Comparison of ENCODE assay signal across 8 cellular contexts in genomic region chr4:89298788-89299152, GRCh38. TPM values are rescaled to one million over a fixed set of nuclear protein-coding genes. Genes with fewer than 3 reads are reported as not detected.
DNase-seq lines count a peak whose midpoint lies in the region; ATAC-seq and TF ChIP-seq lines count a peak whose summit lies in the region.

No MANE protein-coding gene starts in this region.

- CTCF ChIA-PET in mammary epithelial cell (lab: Charles Lee; ENCODE audit: low non-redundant PET): no interaction called here

- ATAC-seq in naive thymus-derived CD8-positive, alpha-beta T cell: peak; percentile 29 to 45
- ATAC-seq in GM19397 (IDR thresholded peaks at IDR 0.05; ENCODE audit: unreplicated experiment) (no peak), HG02610 (IDR thresholded peaks at IDR 0.05; ENCODE audit: unreplicated experiment) (no peak)

- H3K27me3 Mint-ChIP-seq in naive thymus-derived CD8-positive, alpha-beta T cell: peaks cover 0 to 1% (median 0%) of the 10 kb centered on the region in 5 donors

- dilution Hi-C loops in mammary epithelial cell (cut with HindIII; ENCODE audit: low sequenced_read_pairs): no loop called here

- intact Hi-C loops in mammary epithelial cell (cut with micrococcal nuclease): no loop called here

- H3K27me3 ChIP-seq in mammary epithelial cell (ENCODE audit: insufficient read depth, low read length): no peaks in the 10 kb centered on the region

- H3K27ac ChIP-seq in mammary epithelial cell (ENCODE audit: insufficient read depth, low read depth, low read length): no peak overlapping the region

- no peak overlapping the region for H3K9ac ChIP-seq in mammary epithelial cell (ENCODE audit: insufficient read depth, low read length)

- 9% methylated on average over 2 of the region's 2 CpGs for WGBS in mammary epithelial cell (ENCODE audit: low coverage, missing lambda C conversion rate)

- H2AFZ ChIP-seq in mammary epithelial cell (ENCODE audit: low read depth, low read length): peak overlapping the region; percentile 51

- H3K27ac Mint-ChIP-seq in naive thymus-derived CD8-positive, alpha-beta T cell: peak overlapping the region; percentile 81 to 99 (median 97)

- BruUV-seq in mammary epithelial cell (replicated peaks; lab: Mats Ljungman, UMichigan): no TSS peak

- H3K36me3 Mint-ChIP-seq in naive thymus-derived CD8-positive, alpha-beta T cell: no peaks in the 10 kb centered on the region

- no peaks in the 10 kb centered on the region for H3K79me2 ChIP-seq in mammary epithelial cell (ENCODE audit: insufficient read depth, low read length)

- H3K9me3 ChIP-seq in mammary epithelial cell (replicated peaks; ENCODE audit: insufficient read depth, low read length): no peaks in the 10 kb centered on the region

- H3K36me3 ChIP-seq in mammary epithelial cell (ENCODE audit: insufficient read depth, low read length): no peaks in the 10 kb centered on the region

- H3K4me1 Mint-ChIP-seq in naive thymus-derived CD8-positive, alpha-beta T cell: peaks cover 23 to 87% (median 78%) of the 10 kb centered on the region in 4 donors

- peak; percentile 38 to 56 for DNase-seq in NCI-H187 (lab: John Stamatoyannopoulos, UW)
- peak; percentile 28 for DNase-seq in mammary epithelial cell
- DNase-seq in naive thymus-derived CD8-positive, alpha-beta T cell: peak in 4 of 10 donors; percentile 24 to 61 (median 58)
- DNase-seq in NCI-H1694 treated with DMSO at 0.1 percent for 48 hours (lab: John Stamatoyannopoulos, UW): no peak
- DNase-seq in GF-D8 (lab: John Stamatoyannopoulos, UW): no peak

- TF ChIP-seq CTCF in GM12872 (IDR thresholded peaks at IDR 0.05; ENCODE audit: insufficient read depth, low read depth, low read length): 0 out of 3 replicates have a peak, but pooled peaks have one; percentile 10
- no peak for TF ChIP-seq CTCF in mammary epithelial cell (conservative IDR thresholded peaks at IDR 0.05 in 1 of 2, IDR thresholded peaks at IDR 0.05 in 1 of 2; ENCODE audit: extremely low read depth in 1 of 2, insufficient read depth in 1 of 2, low read depth in 1 of 2, low read length in 2 of 2)

- peak overlapping the region; percentile 73 for H3K4me2 ChIP-seq in mammary epithelial cell (ENCODE audit: insufficient read depth, low read depth, low read length)

- POLR2A ChIA-PET in naive thymus-derived CD8-positive, alpha-beta T cell (lab: Charles Lee): interaction anchor here (0.8 to 4.2 kb wide), 5 partner anchors 10 to 1015 kb away, joined by 3 to 22 read pairs (median 5); partner anchors contain the start of genes GPRIN3 and PPM1K

- in situ Hi-C loops in mammary epithelial cell (cut with MboI; ENCODE audit: low sequenced_read_pairs in 2 of 2): no loop called here

- no peaks in the 10 kb centered on the region for H4K20me1 ChIP-seq in mammary epithelial cell (ENCODE audit: insufficient read depth, low read length)

- peak overlapping the region in 2 of 3 experiments; percentile 9 to 25 for H3K4me3 ChIP-seq in mammary epithelial cell (replicated peaks in 1 of 3; ENCODE audit: insufficient read depth in 1 of 3, low read depth in 2 of 3, low read length in 3 of 3)

- no peaks in the 10 kb centered on the region for H3K9me3 Mint-ChIP-seq in naive thymus-derived CD8-positive, alpha-beta T cell

- no peaks in the 10 kb centered on the region for H3K4me1 ChIP-seq in mammary epithelial cell (ENCODE audit: insufficient read depth, low read length)

- H3K4me3 Mint-ChIP-seq in naive thymus-derived CD8-positive, alpha-beta T cell: peak overlapping the region; percentile 80 to 97 (median 90)

RNA-seq across cellular contexts. Expression of gene GPRIN3, which starts 8.8 kb away (rescaled TPM):
- under 1 TPM in 1 of 2 donors, not detected in 1; under 0.01 TPM for total RNA-seq in mammary epithelial cell
- not detected for polyA plus RNA-seq in mammary epithelial cell
- polyA minus RNA-seq in mammary epithelial cell: not detected
- total RNA-seq in naive thymus-derived CD8-positive, alpha-beta T cell: 1 to 10 TPM; 6.3 to 6.5 TPM
- polyA plus RNA-seq in naive thymus-derived CD8-positive, alpha-beta T cell: 1 to 10 TPM; 3.3 to 3.7 (median 3.4) TPM

Comparison
In these comparisons a context has a peak if more than half of its experiments do, and no peak if none do; other contexts are left out.
1. DNase-seq: peak in NCI-H187 (2 of 2) and mammary epithelial cell (single experiment); none in NCI-H1694 treated with DMSO at 0.1 percent for 48 hours (single experiment) and GF-D8 (single experiment).
2. ATAC-seq: peak in naive thymus-derived CD8-positive, alpha-beta T cell (2 of 2); none in GM19397 (single experiment) and HG02610 (single experiment).
3. RNA of gene GPRIN3, which starts 8.8 kb away (total RNA-seq): 6.3 to 6.5 TPM in naive thymus-derived CD8-positive, alpha-beta T cell; under 0.01 TPM in mammary epithelial cell; every median in the first group is over 4 times any median in the second.